Comparison of ENCODE assay signal across 8 cellular contexts in genomic region chr1:145977486-145978476, GRCh38. TPM values are rescaled to one million over a fixed set of nuclear protein-coding genes. Genes with fewer than 3 reads are reported as not detected.
A peak's percentile ranks its signal among the peaks of the same experiment; 100 is the strongest.
DNase-seq lines count a peak whose midpoint lies in the region; ATAC-seq lines count a peak whose summit lies in the region.

No MANE protein-coding gene starts in this region.

- no peaks in the 10 kb centered on the region for H3K9me3 Mint-ChIP-seq in activated CD4-positive, alpha-beta memory T cell treated with anti-CD3 and anti-CD28 coated beads, Interleukin-2, amount 10 ng/mL, durations not matched to agents 7 days and 5 days
- no peaks in the 10 kb centered on the region for H3K9me3 Mint-ChIP-seq in effector memory CD8-positive, alpha-beta T cell

- H3K36me3 Mint-ChIP-seq in activated CD4-positive, alpha-beta memory T cell treated with anti-CD3 and anti-CD28 coated beads, Interleukin-2, amount 10 ng/mL, durations not matched to agents 7 days and 5 days (ENCODE audit: low read depth): peaks cover 9% of the 10 kb centered on the region
- H3K36me3 Mint-ChIP-seq in effector memory CD8-positive, alpha-beta T cell (ENCODE audit: insufficient read depth): peaks cover 11% of the 10 kb centered on the region

- CTCF ChIA-PET in activated CD4-positive, alpha-beta memory T cell treated with anti-CD3 and anti-CD28 coated beads, Interleukin-2, amount 10 ng/mL, durations not matched to agents 7 days and 5 days (lab: Charles Lee): interaction anchor here (0.6 to 11.3 kb wide), 17 partner anchors 10 to 131 kb away, joined by 3 to 349 read pairs (median 9); partner anchors contain the start of genes ANKRD34A, LIX1L, NUDT17 and PIAS3

- ATAC-seq in effector memory CD8-positive, alpha-beta T cell (replicated peaks): peak; percentile 45
- ATAC-seq in HG02970 (IDR thresholded peaks at IDR 0.05; ENCODE audit: low FRiP score, unreplicated experiment): no peak

- POLR2A ChIA-PET in activated CD4-positive, alpha-beta memory T cell treated with anti-CD3 and anti-CD28 coated beads, Interleukin-2, amount 10 ng/mL, durations not matched to agents 7 days and 5 days (lab: Charles Lee): interaction anchor here (1.0 to 15.0 kb wide), 14 partner anchors 14 to 132 kb away, joined by 3 to 582 read pairs (median 18); partner anchors contain the start of genes ANKRD34A, LIX1L, NUDT17 and PEX11B

- H3K4me1 Mint-ChIP-seq in activated CD4-positive, alpha-beta memory T cell treated with anti-CD3 and anti-CD28 coated beads, Interleukin-2, amount 10 ng/mL, durations not matched to agents 7 days and 5 days: peaks cover 8% of the 10 kb centered on the region
- peaks cover 14 to 22% of the 10 kb centered on the region in 2 donors for H3K4me1 Mint-ChIP-seq in effector memory CD8-positive, alpha-beta T cell (ENCODE audit: low read depth in 2 of 2)

- no peak overlapping the region for H3K27ac Mint-ChIP-seq in activated CD4-positive, alpha-beta memory T cell treated with anti-CD3 and anti-CD28 coated beads, Interleukin-2, amount 10 ng/mL, durations not matched to agents 7 days and 5 days
- no peak overlapping the region for H3K27ac Mint-ChIP-seq in effector memory CD8-positive, alpha-beta T cell

- H3K4me3 Mint-ChIP-seq in activated CD4-positive, alpha-beta memory T cell treated with anti-CD3 and anti-CD28 coated beads, Interleukin-2, amount 10 ng/mL, durations not matched to agents 7 days and 5 days: no peak overlapping the region
- H3K4me3 Mint-ChIP-seq in effector memory CD8-positive, alpha-beta T cell: no peak overlapping the region

- H3K27me3 Mint-ChIP-seq in activated CD4-positive, alpha-beta memory T cell treated with anti-CD3 and anti-CD28 coated beads, Interleukin-2, amount 10 ng/mL, durations not matched to agents 7 days and 5 days: no peaks in the 10 kb centered on the region
- H3K27me3 Mint-ChIP-seq in effector memory CD8-positive, alpha-beta T cell: no peaks in the 10 kb centered on the region

- peak; percentile 82 for DNase-seq in D341Med (ENCODE audit: low spot score)
- DNase-seq in HT-29 (ENCODE audit: low spot score): peak; percentile 87
- peak; percentile 93 for DNase-seq in NCI-H82 (lab: John Stamatoyannopoulos, UW)
- DNase-seq in activated CD4-positive, alpha-beta memory T cell treated with anti-CD3 and anti-CD28 coated beads, Interleukin-2, amount 10 ng/mL, durations not matched to agents 7 days and 5 days: peak; percentile 79
- peak; percentile 63 to 73 (median 66) for DNase-seq in effector memory CD8-positive, alpha-beta T cell
- peak; percentile 92 for DNase-seq in medulla oblongata (ENCODE audit: extremely low spot score)
- DNase-seq in stimulated activated CD8-positive, alpha-beta memory T cell treated with anti-CD3 and anti-CD28 coated beads, Interleukin-4, amount 100 ng/mL, for 48 hours: peak; percentile 77

RNA-seq across cellular contexts. Expression of gene POLR3GL, which starts 13.3 kb away (rescaled TPM):
- 7.1 and 7.4 TPM in 2 replicates for total RNA-seq in HT-29 (2014; rRNA removed; shearing (Covaris generic))
- total RNA-seq in activated CD4-positive, alpha-beta memory T cell treated with anti-CD3 and anti-CD28 coated beads, Interleukin-2, amount 10 ng/mL, durations not matched to agents 7 days and 5 days: 10 to 100 TPM; 32.4 to 33.7 TPM

RNA-seq across cellular contexts. Expression of gene ANKRD34A, which starts 13.4 kb away (rescaled TPM):
- 0.20 and 1.9 TPM in 2 replicates for total RNA-seq in HT-29 (2014; rRNA removed; shearing (Covaris generic))
- total RNA-seq in activated CD4-positive, alpha-beta memory T cell treated with anti-CD3 and anti-CD28 coated beads, Interleukin-2, amount 10 ng/mL, durations not matched to agents 7 days and 5 days: 1 to 10 TPM; 2.9 to 3.7 TPM

RNA-seq across cellular contexts. Expression of gene TXNIP, which starts 18.6 kb away (rescaled TPM):
- total RNA-seq in HT-29 (2014; rRNA removed; shearing (Covaris generic)): 30.1 and 46.6 TPM in 2 replicates
- 100 to 1,000 TPM; 397 to 407 TPM for total RNA-seq in activated CD4-positive, alpha-beta memory T cell treated with anti-CD3 and anti-CD28 coated beads, Interleukin-2, amount 10 ng/mL, durations not matched to agents 7 days and 5 days

RNA-seq across cellular contexts. Expression of gene LIX1L, which starts 20.0 kb away (rescaled TPM):
- 2.5 and 3.0 TPM in 2 replicates for total RNA-seq in HT-29 (2014; rRNA removed; shearing (Covaris generic))
- 10 to 100 TPM; 50.3 to 51.0 TPM for total RNA-seq in activated CD4-positive, alpha-beta memory T cell treated with anti-CD3 and anti-CD28 coated beads, Interleukin-2, amount 10 ng/mL, durations not matched to agents 7 days and 5 days

RNA-seq across cellular contexts. Expression of gene HJV, which starts 43.8 kb away (rescaled TPM):
- not detected in 2 replicates for total RNA-seq in HT-29 (2014; rRNA removed; shearing (Covaris generic))
- total RNA-seq in activated CD4-positive, alpha-beta memory T cell treated with anti-CD3 and anti-CD28 coated beads, Interleukin-2, amount 10 ng/mL, durations not matched to agents 7 days and 5 days: not detected
